Comparison of ENCODE assay signal across 14 cellular contexts in genomic region chr4:121688696-121689095, GRCh38.
"Had no signal": no experiment of that assay in that cellular context is flagged by ENCODE, and none has a peak within 500 bp of the region (broad histone marks: within the 10 kb centered on the region; RNA-seq: fewer than 3 reads in every experiment).

No MANE protein-coding gene starts in this region.

- H3K36me3 ChIP-seq: prostate gland had no signal

- H3K4me1 Mint-ChIP-seq: activated naive CD8-positive, alpha-beta T cell treated with anti-CD3 and anti-CD28 coated beads, Interleukin-2, amount 50 U/mL, for 24 hours had no signal

- H3K27ac Mint-ChIP-seq: activated CD4-positive, alpha-beta memory T cell treated with anti-CD3 and anti-CD28 coated beads for 36 hours; activated CD8-positive, alpha-beta memory T cell treated with anti-CD3 and anti-CD28 coated beads, Interleukin-2, amount 10 ng/mL, durations not matched to agents 7 days and 5 days; activated naive CD4-positive, alpha-beta T cell treated with anti-CD3 and anti-CD28 coated beads for 36 hours; activated naive CD8-positive, alpha-beta T cell treated with anti-CD3 and anti-CD28 coated beads, Interleukin-2, amount 50 U/mL, for 24 hours; activated T-helper 2 cell treated with anti-CD3 and anti-CD28 coated beads, Interferon-gamma antibody, Interleukin-2, Interleukin-4, amounts not matched to agents 10 μg/mL and 5 μg/mL and 100 μg/mL, durations not matched to agents 14 hours and 24 hours and 36 hours; nephron progenitor cell; stimulated activated naive CD8-positive, alpha-beta T cell treated with anti-CD3 and anti-CD28 coated beads, Interleukin-15, Interleukin-2, amounts not matched to agents 100 ng/mL and 50 ng/mL, for 24 hours had no signal

- H3K4me3 Mint-ChIP-seq: activated CD4-positive, alpha-beta memory T cell treated with anti-CD3 and anti-CD28 coated beads for 36 hours; activated CD8-positive, alpha-beta memory T cell treated with anti-CD3 and anti-CD28 coated beads, Interleukin-2, amount 10 ng/mL, durations not matched to agents 7 days and 5 days; activated naive CD4-positive, alpha-beta T cell treated with anti-CD3 and anti-CD28 coated beads for 36 hours; activated naive CD8-positive, alpha-beta T cell treated with anti-CD3 and anti-CD28 coated beads, Interleukin-2, amount 50 U/mL, for 24 hours; nephron progenitor cell; stimulated activated naive CD8-positive, alpha-beta T cell treated with anti-CD3 and anti-CD28 coated beads, Interleukin-15, Interleukin-2, amounts not matched to agents 100 ng/mL and 50 ng/mL, for 24 hours had no signal

- DNase-seq: activated CD4-positive, alpha-beta memory T cell treated with anti-CD3 and anti-CD28 coated beads for 36 hours; activated CD8-positive, alpha-beta memory T cell treated with anti-CD3 and anti-CD28 coated beads, Interleukin-2, amount 10 ng/mL, durations not matched to agents 7 days and 5 days; activated naive CD4-positive, alpha-beta T cell treated with anti-CD3 and anti-CD28 coated beads for 36 hours; activated naive CD8-positive, alpha-beta T cell treated with anti-CD3 and anti-CD28 coated beads, Interleukin-2, amount 50 U/mL, for 24 hours; activated T-cell treated with anti-CD3 and anti-CD28 coated beads, Interleukin-2, amount 50 U/mL, for 1 hour; hypothalamus; left ventricle myocardium inferior; nephron progenitor cell; right cardiac atrium; WERI-Rb-1 had no signal

- H3K27me3 Mint-ChIP-seq: activated CD4-positive, alpha-beta memory T cell treated with anti-CD3 and anti-CD28 coated beads for 36 hours; activated CD8-positive, alpha-beta memory T cell treated with anti-CD3 and anti-CD28 coated beads, Interleukin-2, amount 10 ng/mL, durations not matched to agents 7 days and 5 days; activated naive CD8-positive, alpha-beta T cell treated with anti-CD3 and anti-CD28 coated beads, Interleukin-2, amount 50 U/mL, for 24 hours had no signal

- H3K9me3 Mint-ChIP-seq: activated CD4-positive, alpha-beta memory T cell treated with anti-CD3 and anti-CD28 coated beads for 36 hours; activated naive CD4-positive, alpha-beta T cell treated with anti-CD3 and anti-CD28 coated beads for 36 hours; activated naive CD8-positive, alpha-beta T cell treated with anti-CD3 and anti-CD28 coated beads, Interleukin-2, amount 50 U/mL, for 24 hours; activated T-helper 2 cell treated with anti-CD3 and anti-CD28 coated beads, Interferon-gamma antibody, Interleukin-2, Interleukin-4, amounts not matched to agents 10 μg/mL and 5 μg/mL and 100 μg/mL, durations not matched to agents 14 hours and 24 hours and 36 hours; nephron progenitor cell; stimulated activated naive CD8-positive, alpha-beta T cell treated with anti-CD3 and anti-CD28 coated beads, Interleukin-15, Interleukin-2, amounts not matched to agents 100 ng/mL and 50 ng/mL, for 24 hours had no signal

- H3K27ac ChIP-seq: prostate gland, WERI-Rb-1 had no signal

- ATAC-seq: activated CD8-positive, alpha-beta memory T cell treated with anti-CD3 and anti-CD28 coated beads, Interleukin-2, amount 10 ng/mL, durations not matched to agents 7 days and 5 days; activated naive CD8-positive, alpha-beta T cell treated with anti-CD3 and anti-CD28 coated beads, Interleukin-2, amount 50 U/mL, for 24 hours had no signal

- H3K4me1 ChIP-seq: prostate gland had no signal

- H3K9me3 ChIP-seq: left ventricle myocardium inferior, prostate gland, thoracic aorta had no signal

- H3K4me3 ChIP-seq: left ventricle myocardium inferior, prostate gland, thoracic aorta had no signal
